Comparison of ENCODE assay signal across 1 cellular context in the genomic region with DNA sequence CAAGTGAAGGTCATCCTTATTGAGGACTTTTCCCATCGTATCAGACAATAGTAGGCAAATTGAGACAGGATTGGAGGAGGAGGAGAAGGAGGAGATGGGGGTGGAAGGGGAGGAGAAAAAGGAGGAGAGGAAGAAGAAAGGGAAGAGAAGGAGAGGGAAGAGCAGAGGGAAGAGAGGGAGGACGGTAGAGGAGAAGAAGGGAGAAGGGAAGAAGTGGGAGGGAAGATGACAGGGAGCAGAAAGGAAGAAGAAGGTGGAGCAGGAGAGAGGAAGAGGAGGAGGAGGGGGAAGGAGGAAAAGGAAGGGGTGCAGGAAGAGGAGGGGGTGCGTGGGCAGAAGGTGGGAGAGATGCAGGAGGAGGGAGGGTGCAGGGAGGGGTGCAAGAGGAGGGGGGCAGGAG.
TF ChIP-seq lines count a peak whose summit lies in the region.

No MANE protein-coding gene starts in this region.

TF ChIP-seq in SK-N-SH treated with all-trans-retinoic acid at 6 μM for 48 hours, 23 proteins besides CTCF, POLR2A, EP300 and RAD21 (continued from another document):
- TF ChIP-seq, protein P1, sequence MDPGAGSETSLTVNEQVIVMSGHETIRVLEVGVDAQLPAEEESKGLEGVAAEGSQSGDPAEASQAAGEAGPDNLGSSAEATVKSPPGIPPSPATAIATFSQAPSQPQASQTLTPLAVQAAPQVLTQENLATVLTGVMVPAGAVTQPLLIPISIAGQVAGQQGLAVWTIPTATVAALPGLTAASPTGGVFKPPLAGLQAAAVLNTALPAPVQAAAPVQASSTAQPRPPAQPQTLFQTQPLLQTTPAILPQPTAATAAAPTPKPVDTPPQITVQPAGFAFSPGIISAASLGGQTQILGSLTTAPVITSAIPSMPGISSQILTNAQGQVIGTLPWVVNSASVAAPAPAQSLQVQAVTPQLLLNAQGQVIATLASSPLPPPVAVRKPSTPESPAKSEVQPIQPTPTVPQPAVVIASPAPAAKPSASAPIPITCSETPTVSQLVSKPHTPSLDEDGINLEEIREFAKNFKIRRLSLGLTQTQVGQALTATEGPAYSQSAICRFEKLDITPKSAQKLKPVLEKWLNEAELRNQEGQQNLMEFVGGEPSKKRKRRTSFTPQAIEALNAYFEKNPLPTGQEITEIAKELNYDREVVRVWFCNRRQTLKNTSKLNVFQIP (CRISPR knock-in tag; IDR thresholded peaks at IDR 0.05; ENCODE audit: borderline replicate concordance, low read depth) = no peak
- TF ChIP-seq SNAI2 (CRISPR knock-in tag; IDR thresholded peaks at IDR 0.05) (no peak), ZNF70 (CRISPR knock-in tag; IDR thresholded peaks at IDR 0.05) (no peak), ZNF8 (CRISPR knock-in tag; IDR thresholded peaks at IDR 0.05) (no peak), ARNTL (CRISPR knock-in tag; IDR thresholded peaks at IDR 0.05; ENCODE audit: borderline replicate concordance, low read depth) (no peak), RARB (CRISPR knock-in tag; IDR thresholded peaks at IDR 0.05) (no peak), PPARA (CRISPR knock-in tag; IDR thresholded peaks at IDR 0.05; ENCODE audit: borderline replicate concordance) (no peak), GLIS3 (CRISPR knock-in tag; IDR thresholded peaks at IDR 0.05) (no peak), ZNF565 (CRISPR knock-in tag; conservative IDR thresholded peaks at IDR 0.05; ENCODE audit: low read depth) (no peak), TCF4 (CRISPR knock-in tag; IDR thresholded peaks at IDR 0.05; ENCODE audit: borderline replicate concordance) (no peak)
- TF ChIP-seq, protein P2, sequence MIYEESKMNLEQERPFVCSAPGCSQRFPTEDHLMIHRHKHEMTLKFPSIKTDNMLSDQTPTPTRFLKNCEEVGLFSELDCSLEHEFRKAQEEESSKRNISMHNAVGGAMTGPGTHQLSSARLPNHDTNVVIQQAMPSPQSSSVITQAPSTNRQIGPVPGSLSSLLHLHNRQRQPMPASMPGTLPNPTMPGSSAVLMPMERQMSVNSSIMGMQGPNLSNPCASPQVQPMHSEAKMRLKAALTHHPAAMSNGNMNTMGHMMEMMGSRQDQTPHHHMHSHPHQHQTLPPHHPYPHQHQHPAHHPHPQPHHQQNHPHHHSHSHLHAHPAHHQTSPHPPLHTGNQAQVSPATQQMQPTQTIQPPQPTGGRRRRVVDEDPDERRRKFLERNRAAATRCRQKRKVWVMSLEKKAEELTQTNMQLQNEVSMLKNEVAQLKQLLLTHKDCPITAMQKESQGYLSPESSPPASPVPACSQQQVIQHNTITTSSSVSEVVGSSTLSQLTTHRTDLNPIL (CRISPR knock-in tag; IDR thresholded peaks at IDR 0.05; ENCODE audit: low read depth) = no peak
- TF ChIP-seq, protein P3, sequence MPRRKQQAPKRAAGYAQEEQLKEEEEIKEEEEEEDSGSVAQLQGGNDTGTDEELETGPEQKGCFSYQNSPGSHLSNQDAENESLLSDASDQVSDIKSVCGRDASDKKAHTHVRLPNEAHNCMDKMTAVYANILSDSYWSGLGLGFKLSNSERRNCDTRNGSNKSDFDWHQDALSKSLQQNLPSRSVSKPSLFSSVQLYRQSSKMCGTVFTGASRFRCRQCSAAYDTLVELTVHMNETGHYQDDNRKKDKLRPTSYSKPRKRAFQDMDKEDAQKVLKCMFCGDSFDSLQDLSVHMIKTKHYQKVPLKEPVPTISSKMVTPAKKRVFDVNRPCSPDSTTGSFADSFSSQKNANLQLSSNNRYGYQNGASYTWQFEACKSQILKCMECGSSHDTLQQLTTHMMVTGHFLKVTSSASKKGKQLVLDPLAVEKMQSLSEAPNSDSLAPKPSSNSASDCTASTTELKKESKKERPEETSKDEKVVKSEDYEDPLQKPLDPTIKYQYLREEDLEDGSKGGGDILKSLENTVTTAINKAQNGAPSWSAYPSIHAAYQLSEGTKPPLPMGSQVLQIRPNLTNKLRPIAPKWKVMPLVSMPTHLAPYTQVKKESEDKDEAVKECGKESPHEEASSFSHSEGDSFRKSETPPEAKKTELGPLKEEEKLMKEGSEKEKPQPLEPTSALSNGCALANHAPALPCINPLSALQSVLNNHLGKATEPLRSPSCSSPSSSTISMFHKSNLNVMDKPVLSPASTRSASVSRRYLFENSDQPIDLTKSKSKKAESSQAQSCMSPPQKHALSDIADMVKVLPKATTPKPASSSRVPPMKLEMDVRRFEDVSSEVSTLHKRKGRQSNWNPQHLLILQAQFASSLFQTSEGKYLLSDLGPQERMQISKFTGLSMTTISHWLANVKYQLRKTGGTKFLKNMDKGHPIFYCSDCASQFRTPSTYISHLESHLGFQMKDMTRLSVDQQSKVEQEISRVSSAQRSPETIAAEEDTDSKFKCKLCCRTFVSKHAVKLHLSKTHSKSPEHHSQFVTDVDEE (CRISPR knock-in tag; IDR thresholded peaks at IDR 0.05) = no peak
- TF ChIP-seq, protein P4, sequence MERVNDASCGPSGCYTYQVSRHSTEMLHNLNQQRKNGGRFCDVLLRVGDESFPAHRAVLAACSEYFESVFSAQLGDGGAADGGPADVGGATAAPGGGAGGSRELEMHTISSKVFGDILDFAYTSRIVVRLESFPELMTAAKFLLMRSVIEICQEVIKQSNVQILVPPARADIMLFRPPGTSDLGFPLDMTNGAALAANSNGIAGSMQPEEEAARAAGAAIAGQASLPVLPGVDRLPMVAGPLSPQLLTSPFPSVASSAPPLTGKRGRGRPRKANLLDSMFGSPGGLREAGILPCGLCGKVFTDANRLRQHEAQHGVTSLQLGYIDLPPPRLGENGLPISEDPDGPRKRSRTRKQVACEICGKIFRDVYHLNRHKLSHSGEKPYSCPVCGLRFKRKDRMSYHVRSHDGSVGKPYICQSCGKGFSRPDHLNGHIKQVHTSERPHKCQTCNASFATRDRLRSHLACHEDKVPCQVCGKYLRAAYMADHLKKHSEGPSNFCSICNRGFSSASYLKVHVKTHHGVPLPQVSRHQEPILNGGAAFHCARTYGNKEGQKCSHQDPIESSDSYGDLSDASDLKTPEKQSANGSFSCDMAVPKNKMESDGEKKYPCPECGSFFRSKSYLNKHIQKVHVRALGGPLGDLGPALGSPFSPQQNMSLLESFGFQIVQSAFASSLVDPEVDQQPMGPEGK (CRISPR knock-in tag; IDR thresholded peaks at IDR 0.05; ENCODE audit: borderline replicate concordance) = no peak
